Comparison of ENCODE assay signal across 13 cellular contexts in the genomic region with DNA sequence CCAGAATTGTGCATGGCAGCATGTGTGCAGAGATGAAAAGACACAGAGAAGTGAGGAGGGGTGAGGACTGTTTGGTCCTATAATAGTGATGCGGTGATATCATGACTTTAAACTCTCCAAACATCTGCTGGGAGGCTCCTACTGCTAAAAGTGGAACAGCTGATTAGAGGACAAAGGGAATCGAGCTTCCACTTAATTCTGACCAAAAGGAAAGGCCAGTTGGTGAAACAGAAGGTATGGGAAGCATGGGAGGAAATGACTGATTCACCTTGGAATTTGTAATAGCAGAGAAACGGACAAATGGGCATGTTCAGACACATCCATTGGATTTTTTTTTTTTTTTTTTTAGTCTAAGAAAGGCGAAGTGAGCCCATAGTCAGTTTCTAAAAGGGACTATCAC.
DNase-seq lines count a peak whose midpoint lies in the region; ATAC-seq lines count a peak whose summit lies in the region.
"Had no signal": no experiment of that assay in that cellular context is flagged by ENCODE, and none has a peak within 500 bp of the region (broad histone marks: within the 10 kb centered on the region; RNA-seq: fewer than 3 reads in every experiment).

No MANE protein-coding gene starts in this region.

- peak overlapping the region; percentile 61 for H2AFZ ChIP-seq in GM23248

- no peaks in the 10 kb centered on the region for H4K20me1 ChIP-seq in GM23248 (ENCODE audit: insufficient read depth)

- intact Hi-C loops in posterior vena cava (cut with DNase I), result no loop called here

- peaks cover 39% of the 10 kb centered on the region for H3K4me1 ChIP-seq in GM23248 (ENCODE audit: insufficient read depth)

- H3K36me3 ChIP-seq in GM23248 (ENCODE audit: low read depth), result no peaks in the 10 kb centered on the region

- peak overlapping the region; percentile 6; the same call in 1 of the 2 replicates for H3K4me3 ChIP-seq in GM23248

- H3K9ac ChIP-seq in GM23248, result no peak overlapping the region; the same call in 1 of the 2 replicates

- peaks cover 32% of the 10 kb centered on the region for H3F3A ChIP-seq in GM23248 (ENCODE audit: insufficient read depth)

- WGBS in GM23248 (ENCODE audit: low coverage in 1 of 2, low lambda C conversion rate in 2 of 2, missing lambda C conversion rate in 2 of 2), 2 experiments, result 9 to 10% methylated on average over 4 of the region's 4 CpGs

- peak overlapping the region; percentile 69 for H3K27ac ChIP-seq in GM23248
- H3K27ac ChIP-seq in epithelial cell of prostate, result peak overlapping the region; percentile 84

- H3K9me3 ChIP-seq in GM23248 (ENCODE audit: low read depth), result no peaks in the 10 kb centered on the region

- no peak for ATAC-seq in GM18520 (IDR thresholded peaks at IDR 0.05; ENCODE audit: unreplicated experiment)

- no peaks in the 10 kb centered on the region for H3K9me2 ChIP-seq in GM23248 (ENCODE audit: insufficient read depth)

- no peaks in the 10 kb centered on the region for H3K79me2 ChIP-seq in GM23248 (ENCODE audit: insufficient read depth)

- in situ Hi-C loops in GM23248 (cut with MboI), result no loop called here

- H3K27me3 ChIP-seq in GM23248 (replicated peaks; ENCODE audit: insufficient read depth), result no peaks in the 10 kb centered on the region

- DNase-seq in GM23248, result peak; percentile 81
- DNase-seq in RPMI7951 (ENCODE audit: low read depth), result peak; percentile 75
- peak; percentile 31 for DNase-seq in epithelial cell of prostate (ENCODE audit: low read depth, low spot score)
- DNase-seq in renal cortical epithelial cell (ENCODE audit: low read depth), result peak; percentile 79
- no peak for DNase-seq in posterior vena cava (ENCODE audit: low spot score)
- no peak for DNase-seq in NOMO-1 treated with dmso at 0.1 percent for 144 hours (lab: John Stamatoyannopoulos, UW; ENCODE audit: unreplicated experiment)
- DNase-seq: activated CD4-positive, alpha-beta T cell treated with anti-CD3 and anti-CD28 coated beads, Interleukin-2, amount 50 U/mL, for 1 hour; DND-41; NCI-H2081; SHP77; stimulated activated CD4-positive, alpha-beta T cell treated with anti-CD3 and anti-CD28 coated beads, Interleukin-15, amount 100 ng/mL, for 24 hours; stimulated activated naive CD4-positive, alpha-beta T cell had no signal

- H3K4me2 ChIP-seq in GM23248 (ENCODE audit: unreplicated experiment), result peak overlapping the region; percentile 27

Comparison
In these comparisons a context has a peak if more than half of its experiments do, and no peak if none do; other contexts are left out.
1. DNase-seq: peak in GM23248 (single experiment), RPMI7951 (single experiment), epithelial cell of prostate (single experiment) and renal cortical epithelial cell (single experiment); none in posterior vena cava (single experiment) and NOMO-1 treated with dmso at 0.1 percent for 144 hours (single experiment).